In genomic region chr10:112446855-112447691, GRCh38 we compare ENCODE assay signal across 8 cellular contexts. TPM values are rescaled to one million over a fixed set of nuclear protein-coding genes. Genes with fewer than 3 reads are reported as not detected.
A peak's percentile ranks its signal among the peaks of the same experiment; 100 is the strongest.
DNase-seq lines count a peak whose midpoint lies in the region; ATAC-seq and TF ChIP-seq lines count a peak whose summit lies in the region.

Gene VTI1A, plus strand, starts transcription at chr10:112447215. Its CDS starts 159 bp downstream, at chr10:112447374.
Gene ZDHHC6, minus strand, starts transcription at chr10:112446914. Its CDS starts 1,478 bp downstream, at chr10:112445436.

- peak; percentile 44 for TF ChIP-seq CTCF in GM12873 (IDR thresholded peaks at IDR 0.05; ENCODE audit: insufficient read depth, low read depth, low read length, missing control alignments)
- TF ChIP-seq CTCF in adrenal gland (IDR thresholded peaks at IDR 0.05) = peak in 3 of 6 experiments; percentile 6 to 25 (median 16)
- TF ChIP-seq CTCF in prostate gland (IDR thresholded peaks at IDR 0.05) = peak in 3 of 4 experiments; percentile 15 to 31 (median 27)

- peaks cover 49 to 72% (median 70%) of the 10 kb centered on the region in 3 donors for H3K4me1 Mint-ChIP-seq in T-cell

- H3K9me3 ChIP-seq in adrenal gland (replicated peaks in 1 of 3) (no peaks in the 10 kb centered on the region), prostate gland (no peaks in the 10 kb centered on the region)

- H3K36me3 ChIP-seq in adrenal gland (replicated peaks in 1 of 2) = peaks cover 0 to 11% of the 10 kb centered on the region in 2 donors
- no peaks in the 10 kb centered on the region for H3K36me3 ChIP-seq in prostate gland
- H3K36me3 ChIP-seq in urinary bladder (ENCODE audit: insufficient read depth) = peaks cover 3% of the 10 kb centered on the region

- peak within 1 kb of the TSS; percentile 85 to 99 for H3K27ac Mint-ChIP-seq in T-cell

- peak within 1 kb of the TSS; percentile 55 to 92 (median 87) for H3K27ac ChIP-seq in adrenal gland
- H3K27ac ChIP-seq in prostate gland = peak within 1 kb of the TSS; percentile 82 to 89
- peak within 1 kb of the TSS; percentile 77 for H3K27ac ChIP-seq in urinary bladder (ENCODE audit: low read depth)

- POLR2A ChIA-PET in T-cell (lab: Charles Lee) = interaction anchor here in 1 of 2 donors (0.6 to 1.1 kb wide), 4 partner anchors 12 to 139 kb away, joined by 3 to 8 read pairs (median 4); no protein-coding TSS in a partner anchor

- ATAC-seq in HG02610 (IDR thresholded peaks at IDR 0.05; ENCODE audit: unreplicated experiment) (peak; percentile 92), T-cell (replicated peaks in 1 of 4) (peak; percentile 91 to 94 (median 92)), left cardiac atrium (peak; percentile 98 to 99)

- no peaks in the 10 kb centered on the region for H3K27me3 Mint-ChIP-seq in T-cell

- intact Hi-C loops in adrenal gland (cut with DNase I) = loop anchor here in 1 of 2 donors (10.0 kb wide), 1 partner anchor 302 kb away; no protein-coding TSS in a partner anchor
- intact Hi-C loops in left cardiac atrium (cut with DNase I) = no loop called here
- intact Hi-C loops in prostate gland (cut with DNase I) = loop anchor here (5.0 kb wide), 1 partner anchor 265 kb away; the partner anchor contains the start of gene GPAM

- CTCF ChIA-PET in T-cell (lab: Charles Lee) = interaction anchor here (1.3 to 1.9 kb wide), 3 partner anchors 11 to 71 kb away, joined by 3 to 11 read pairs (median 6); no protein-coding TSS in a partner anchor

- WGBS in adrenal gland, 4 donors = 0 to 1% (median 0%) methylated on average over 57 to 63 of the region's 63 CpGs
- WGBS in prostate gland = under 1% methylated on average over 58 of the region's 63 CpGs
- WGBS in urinary bladder = under 1% methylated on average over 63 of the region's 63 CpGs

- H3K4me3 Mint-ChIP-seq in T-cell = peak within 1 kb of the TSS; percentile 91 to 98 (median 93)

- no peaks in the 10 kb centered on the region for H3K27me3 ChIP-seq in adrenal gland
- no peaks in the 10 kb centered on the region for H3K27me3 ChIP-seq in prostate gland (replicated peaks; ENCODE audit: insufficient read depth)

- DNase-seq in NCI-H1092 (lab: John Stamatoyannopoulos, UW) (peak; percentile 46), T-cell (peak; percentile 64 to 86 (median 78)), adrenal gland (peak; percentile 81 to 93 (median 86)), left cardiac atrium (peak; percentile 88), prostate gland (ENCODE audit: low spot score) (peak; percentile 71)

- TF ChIP-seq POLR2A in adrenal gland (IDR thresholded peaks at IDR 0.05) (peak; percentile 41 to 54), prostate gland (IDR thresholded peaks at IDR 0.05) (no peak)

- peaks cover 24% of the 10 kb centered on the region for H3K36me3 Mint-ChIP-seq in T-cell

- peaks cover 11 to 30% of the 10 kb centered on the region in 2 donors for H3K4me1 ChIP-seq in adrenal gland (replicated peaks in 1 of 2)
- no peaks in the 10 kb centered on the region for H3K4me1 ChIP-seq in prostate gland (replicated peaks)
- no peaks in the 10 kb centered on the region for H3K4me1 ChIP-seq in urinary bladder (ENCODE audit: insufficient read depth)

- H3K4me3 ChIP-seq in adrenal gland (peak within 1 kb of the TSS; percentile 64 to 94 (median 89)), prostate gland (peak within 1 kb of the TSS; percentile 65 to 89), urinary bladder (ENCODE audit: low read depth, low read length) (peak within 1 kb of the TSS; percentile 87)

- H3K9me3 Mint-ChIP-seq in T-cell = no peaks in the 10 kb centered on the region

RNA-seq across cellular contexts. Expression of gene VTI1A, which starts in this region (rescaled TPM):
- total RNA-seq in T-cell = 10 to 100 TPM; 41.3 to 53.6 (median 43.5) TPM
- total RNA-seq in adrenal gland = 10 to 100 TPM; 18.1 to 64.1 (median 25.2) TPM
- polyA plus RNA-seq in adrenal gland = 10 to 100 TPM in 1 of 3 donors, 1 to 10 TPM in 2; 5.2 to 21.6 (median 9.7) TPM
- total RNA-seq in left cardiac atrium = 10 to 100 TPM; 20.6 to 22.0 TPM
- 10 to 100 TPM; 53.3 to 57.5 TPM for total RNA-seq in prostate gland
- 42.4 TPM for total RNA-seq in urinary bladder
- 13.1 TPM for polyA plus RNA-seq in urinary bladder

RNA-seq across cellular contexts. Expression of gene ZDHHC6, which starts in this region (rescaled TPM):
- total RNA-seq in T-cell = 10 to 100 TPM; 39.4 to 51.4 (median 45.9) TPM
- total RNA-seq in adrenal gland = 10 to 100 TPM; 10.8 to 36.7 (median 25.6) TPM
- polyA plus RNA-seq in adrenal gland = 10 to 100 TPM; 43.2 to 51.9 (median 48.8) TPM
- 10 to 100 TPM; 20.3 to 20.6 TPM for total RNA-seq in left cardiac atrium
- 10 to 100 TPM; 21.3 to 28.0 TPM for total RNA-seq in prostate gland
- 28.4 TPM for total RNA-seq in urinary bladder
- polyA plus RNA-seq in urinary bladder = 26.1 TPM

Comparison
In these comparisons a context has a peak if more than half of its experiments do, and no peak if none do; other contexts are left out.
1. Peak in every context shown above with its lines: DNase-seq, ATAC-seq, H3K4me3 ChIP-seq and H3K27ac ChIP-seq.